Comparison of ENCODE assay signal across 1 cellular context in genomic region chr11:8075119-8075726, GRCh38.
TF ChIP-seq lines count a peak whose summit lies in the region.

No MANE protein-coding gene starts in this region.

TF ChIP-seq in IMR-90, 13 proteins besides CTCF, POLR2A, EP300 and RAD21:
- TF ChIP-seq USF2 (IDR thresholded peaks at IDR 0.05; ENCODE audit: low read depth, low read length) (no peak), FOS (IDR thresholded peaks at IDR 0.05; ENCODE audit: low read depth, low read length) (peak; percentile 31; the same call in 1 of the 2 replicates)
